Comparison of ENCODE assay signal across 5 cellular contexts in genomic region chr13:79688741-79689140, GRCh38.
"Had no signal": no experiment of that assay in that cellular context is flagged by ENCODE, and none has a peak within 500 bp of the region (broad histone marks: within the 10 kb centered on the region; RNA-seq: fewer than 3 reads in every experiment).

No MANE protein-coding gene starts in this region.

- H3K27ac ChIP-seq: HL-60 had no signal

- H3K4me3 ChIP-seq: K562 had no signal

- DNase-seq: IMR-90, KBM-7, KG1 had no signal
